ENCODE assay signal across 26 cellular contexts in the genomic region with DNA sequence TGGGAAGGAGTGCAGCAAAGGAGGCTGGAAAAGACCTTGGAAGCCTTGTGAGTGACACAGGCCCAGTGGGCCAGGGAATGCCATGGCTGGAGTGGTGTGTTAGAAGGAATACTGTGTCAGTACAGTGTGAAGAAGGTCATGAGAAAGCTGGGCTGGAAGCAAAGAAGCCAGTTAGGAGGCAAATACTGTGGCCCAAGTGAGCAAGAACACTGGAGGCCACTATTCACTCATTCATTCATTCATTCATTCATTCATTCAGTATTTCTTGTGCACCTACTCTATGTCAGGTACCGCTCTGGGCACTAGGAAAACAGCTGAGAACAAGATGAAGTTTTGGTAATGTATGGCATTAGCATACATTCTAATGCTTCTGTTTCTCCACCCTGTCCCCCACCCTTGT. TPM values are rescaled to one million over a fixed set of nuclear protein-coding genes. Genes with fewer than 3 reads are reported as not detected.
"Had no signal": no experiment of that assay in that cellular context is flagged by ENCODE, and none has a peak within 500 bp of the region (broad histone marks: within the 10 kb centered on the region; RNA-seq: fewer than 3 reads in every experiment).

No MANE protein-coding gene starts in this region.

- H3K36me3 ChIP-seq: neural progenitor cell, ovary, right lobe of liver, sigmoid colon, stomach, thoracic aorta, thyroid gland, tibial nerve, upper lobe of left lung, vagina had no signal

- FAIRE-seq: small intestine, urothelium cell line had no signal

- H3K27me3 ChIP-seq: ovary, right lobe of liver, thyroid gland, tibial nerve, upper lobe of left lung, vagina had no signal

- H3K9ac ChIP-seq: neural progenitor cell, parathyroid adenoma had no signal

- H3K9me3 ChIP-seq: ovary, psoas muscle, right lobe of liver, sigmoid colon, stomach, thoracic aorta, thyroid gland, tibial nerve, upper lobe of left lung, vagina had no signal

- H3K27ac ChIP-seq: neural progenitor cell, ovary, parathyroid adenoma, psoas muscle, right lobe of liver, sigmoid colon, stomach, thoracic aorta, thyroid gland, tibial nerve, upper lobe of left lung, vagina had no signal

- H3K4me3 ChIP-seq: neural progenitor cell, ovary, psoas muscle, right lobe of liver, sigmoid colon, stomach, thoracic aorta, thyroid gland, tibial nerve, upper lobe of left lung, vagina had no signal

- H3K4me2 ChIP-seq: neural progenitor cell had no signal

- H3K79me2 ChIP-seq: parathyroid adenoma had no signal

- H3K4me1 ChIP-seq: neural progenitor cell, parathyroid adenoma, psoas muscle, right lobe of liver, sigmoid colon, stomach, vagina had no signal

- DNase-seq: occipital lobe; ovary; posterior cingulate gyrus; psoas muscle; right cardiac atrium; right lobe of liver; sigmoid colon; small intestine; stimulated activated CD4-positive, alpha-beta T cell treated with anti-CD3 and anti-CD28 coated beads, Interleukin-15, amount 100 ng/mL, for 24 hours; stimulated activated CD4-positive, alpha-beta T cell treated with anti-CD3 and anti-CD28 coated beads, Interleukin-2, amount 100 ng/mL, for 24 hours; stimulated activated CD4-positive, alpha-beta T cell treated with anti-CD3 and anti-CD28 coated beads, Interleukin-2, amount 100 ng/mL, for 48 hours; stimulated activated CD4-positive, alpha-beta T cell treated with anti-CD3 and anti-CD28 coated beads, Interleukin-4, amount 100 ng/mL, for 24 hours; stimulated activated naive B cell treated with anti-CD40 and anti-IgM and Interleukin-4, amounts not matched to agents 10 μg/mL and 1 μg/mL and 100 μg/mL, for 72 hours; stimulated activated naive CD4-positive, alpha-beta T cell treated with Interleukin-2 at 50 U/mL for 16 hours; stomach; thyroid gland; trophoblast cell; upper lobe of left lung had no signal

- H2AFZ ChIP-seq: neural progenitor cell, parathyroid adenoma had no signal

- ATAC-seq: psoas muscle; right cardiac atrium; right lobe of liver; stimulated activated effector memory CD8-positive, alpha-beta T cell treated with anti-CD3 and anti-CD28 coated beads, Interleukin-12 subunit alpha, Interleukin-12 subunit beta, amount 100 ng/mL, for 72 hours; stimulated activated naive B cell treated with anti-CD40 and anti-IgM and Interleukin-4, amounts not matched to agents 10 μg/mL and 1 μg/mL and 100 μg/mL, for 72 hours had no signal

RNA-seq across cellular contexts. Expression of gene CRTAC1, which starts 9.6 kb away (rescaled TPM):
- total RNA-seq: osteoblast had no signal
